In the genomic region with DNA sequence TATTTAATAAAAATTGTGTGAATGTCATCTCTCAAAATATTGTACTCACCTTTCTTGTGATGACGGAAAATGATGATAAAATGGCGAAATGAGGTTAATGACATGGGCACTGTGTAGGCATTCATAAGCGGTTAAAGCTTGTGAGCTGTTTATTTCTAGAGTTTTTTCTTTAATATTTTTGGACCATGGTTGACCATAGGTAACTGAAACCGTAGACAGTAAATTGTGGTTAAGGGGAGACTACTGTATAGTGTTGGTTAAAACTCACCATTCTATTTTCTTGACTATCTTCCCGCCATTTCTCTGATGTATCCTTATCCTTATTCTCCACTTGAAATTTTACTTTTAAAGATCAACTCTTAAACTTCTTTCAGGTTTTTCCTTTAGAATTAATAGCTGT, we compare ENCODE assay signal across 1 cellular context.
TF ChIP-seq lines count a peak whose summit lies in the region.

No MANE protein-coding gene starts in this region.

TF ChIP-seq in K562, 482 proteins besides CTCF, POLR2A, EP300 and RAD21:
- TF ChIP-seq, protein P1, sequence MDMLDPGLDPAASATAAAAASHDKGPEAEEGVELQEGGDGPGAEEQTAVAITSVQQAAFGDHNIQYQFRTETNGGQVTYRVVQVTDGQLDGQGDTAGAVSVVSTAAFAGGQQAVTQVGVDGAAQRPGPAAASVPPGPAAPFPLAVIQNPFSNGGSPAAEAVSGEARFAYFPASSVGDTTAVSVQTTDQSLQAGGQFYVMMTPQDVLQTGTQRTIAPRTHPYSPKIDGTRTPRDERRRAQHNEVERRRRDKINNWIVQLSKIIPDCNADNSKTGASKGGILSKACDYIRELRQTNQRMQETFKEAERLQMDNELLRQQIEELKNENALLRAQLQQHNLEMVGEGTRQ (CRISPR knock-in tag; IDR thresholded peaks at IDR 0.05) = no peak
- TF ChIP-seq MAFK (IDR thresholded peaks at IDR 0.05; ENCODE audit: low read length) = no peak
- TF ChIP-seq CTBP1 (IDR thresholded peaks at IDR 0.05; ENCODE audit: borderline replicate concordance) = no peak
- TF ChIP-seq HMG20A (CRISPR knock-in tag; conservative IDR thresholded peaks at IDR 0.05) = no peak
- TF ChIP-seq TARDBP (IDR thresholded peaks at IDR 0.05) = no peak
- TF ChIP-seq, protein P2, sequence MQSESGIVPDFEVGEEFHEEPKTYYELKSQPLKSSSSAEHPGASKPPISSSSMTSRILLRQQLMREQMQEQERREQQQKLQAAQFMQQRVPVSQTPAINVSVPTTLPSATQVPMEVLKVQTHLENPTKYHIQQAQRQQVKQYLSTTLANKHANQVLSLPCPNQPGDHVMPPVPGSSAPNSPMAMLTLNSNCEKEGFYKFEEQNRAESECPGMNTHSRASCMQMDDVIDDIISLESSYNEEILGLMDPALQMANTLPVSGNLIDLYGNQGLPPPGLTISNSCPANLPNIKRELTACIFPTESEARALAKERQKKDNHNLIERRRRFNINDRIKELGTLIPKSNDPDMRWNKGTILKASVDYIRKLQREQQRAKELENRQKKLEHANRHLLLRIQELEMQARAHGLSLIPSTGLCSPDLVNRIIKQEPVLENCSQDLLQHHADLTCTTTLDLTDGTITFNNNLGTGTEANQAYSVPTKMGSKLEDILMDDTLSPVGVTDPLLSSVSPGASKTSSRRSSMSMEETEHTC (IDR thresholded peaks at IDR 0.05) = no peak
- no peak for TF ChIP-seq HMGN3 (IDR thresholded peaks at IDR 0.05; ENCODE audit: borderline replicate concordance, extremely low read depth, insufficient read length, low read depth, low read length)
- no peak for TF ChIP-seq RCOR1 (IDR thresholded peaks at IDR 0.05; ENCODE audit: borderline replicate concordance in 1 of 2, low read depth in 2 of 2, low read length in 2 of 2)
